In the genomic region with DNA sequence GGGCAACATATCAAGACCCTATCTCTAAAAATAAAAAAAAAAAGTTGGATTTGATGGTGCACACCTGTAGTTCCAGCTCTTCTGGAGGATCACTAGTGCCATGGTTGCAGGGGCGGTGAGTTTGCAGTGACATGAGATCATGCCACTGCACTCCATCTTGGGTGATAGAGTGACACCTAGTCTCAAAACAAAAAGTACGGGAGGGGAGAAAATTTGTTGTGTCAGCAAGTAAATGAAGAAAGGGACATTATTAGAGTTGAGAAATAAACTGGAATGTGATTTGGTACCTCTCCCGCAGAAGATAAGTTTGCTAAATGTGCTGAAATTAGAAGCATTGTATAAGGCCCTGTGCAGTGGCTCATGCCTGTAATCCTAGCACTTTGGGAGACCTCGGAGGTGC, we compare ENCODE assay signal across 2 cellular contexts.
A peak's percentile ranks its signal among the peaks of the same experiment; 100 is the strongest.
TF ChIP-seq lines count a peak whose summit lies in the region.

No MANE protein-coding gene starts in this region.

TF ChIP-seq in IMR-90, 13 proteins besides CTCF, POLR2A, EP300 and RAD21:
- peak; percentile 14; the same call in 1 of the 2 replicates for TF ChIP-seq MAFK (IDR thresholded peaks at IDR 0.05; ENCODE audit: low read depth, low read length)

TF ChIP-seq in K562, 482 proteins besides CTCF, POLR2A, EP300 and RAD21 (continued from another document):
- peak; percentile 76 for TF ChIP-seq C11orf30 (IDR thresholded peaks at IDR 0.05; ENCODE audit: low read depth)
